ENCODE assay signal across 16 cellular contexts in the genomic region with DNA sequence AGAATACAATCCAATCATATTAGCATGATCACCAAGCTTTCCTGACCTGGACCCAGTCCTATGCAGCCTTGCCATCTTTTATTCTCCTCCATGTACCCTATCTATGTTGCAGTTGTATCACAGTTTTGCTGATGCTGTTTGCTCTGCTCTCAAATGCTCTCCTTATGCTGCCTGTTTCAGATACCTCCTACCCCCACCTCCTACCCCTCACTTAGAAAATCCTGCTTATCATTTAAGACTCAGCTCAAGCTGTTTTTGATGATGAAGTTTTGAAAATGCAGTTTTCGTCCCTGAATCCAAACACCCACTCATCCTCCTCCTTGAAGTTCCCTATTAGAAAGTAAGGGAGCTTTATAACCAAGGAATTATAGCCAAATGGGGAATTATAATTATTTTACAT.
DNase-seq lines count a peak whose midpoint lies in the region; ATAC-seq and TF ChIP-seq lines count a peak whose summit lies in the region.
"Had no signal": no experiment of that assay in that cellular context is flagged by ENCODE, and none has a peak within 500 bp of the region (broad histone marks: within the 10 kb centered on the region; RNA-seq: fewer than 3 reads in every experiment).

No MANE protein-coding gene starts in this region.

- peak overlapping the region; percentile 11 for H2AFZ ChIP-seq in neural cell (ENCODE audit: low read depth, low read length)
- H2AFZ ChIP-seq: GM23248 had no signal

- no peak for TF ChIP-seq EP300 in neural cell (conservative IDR thresholded peaks at IDR 0.05; ENCODE audit: poor library complexity, severe bottlenecking)

- no peaks in the 10 kb centered on the region for H4K20me1 ChIP-seq in neural cell (ENCODE audit: insufficient read depth)
- H4K20me1 ChIP-seq: BLaER1 had no signal

- H3K9ac ChIP-seq in neural cell (ENCODE audit: low read length) = no peak overlapping the region
- H3K9ac ChIP-seq: BLaER1, GM23248 had no signal

- TF ChIP-seq CTCF in neural cell (IDR thresholded peaks at IDR 0.05; ENCODE audit: poor library complexity, severe bottlenecking) = no peak

- no peak overlapping the region for H3K4me3 ChIP-seq in neural cell (ENCODE audit: low read length)
- H3K4me3 ChIP-seq: BLaER1, GM23248 had no signal

- ATAC-seq in HG03280 (IDR thresholded peaks at IDR 0.05; ENCODE audit: unreplicated experiment) (no peak), GM21576 (IDR thresholded peaks at IDR 0.05; ENCODE audit: unreplicated experiment) (no peak)
- ATAC-seq: CD8-positive, alpha-beta T cell had no signal

- no peaks in the 10 kb centered on the region for H3K36me3 ChIP-seq in neural cell (ENCODE audit: insufficient read depth, low read length)
- H3K36me3 ChIP-seq: BLaER1 had no signal

- H3K4me2 ChIP-seq in neural cell (ENCODE audit: low read length) = no peak overlapping the region
- H3K4me2 ChIP-seq: BLaER1 had no signal

- peak overlapping the region; percentile 42 for H3K27ac ChIP-seq in angular gyrus (ENCODE audit: low read depth, low read length)
- H3K27ac ChIP-seq in neural cell (ENCODE audit: low read length) = peak overlapping the region; percentile 10
- H3K27ac ChIP-seq: BLaER1, C4-2B, GM23248 had no signal

- H3K9me2 ChIP-seq in neural cell (ENCODE audit: insufficient read depth, low read length) = no peaks in the 10 kb centered on the region

- no peaks in the 10 kb centered on the region for H3K79me2 ChIP-seq in neural cell (replicated peaks; ENCODE audit: insufficient read depth, low read length)

- no peaks in the 10 kb centered on the region for H3K27me3 ChIP-seq in neural cell (ENCODE audit: insufficient read depth, low read depth, low read length)
- H3K27me3 ChIP-seq: BLaER1 had no signal

- no peaks in the 10 kb centered on the region for H3F3A ChIP-seq in neural cell (ENCODE audit: insufficient read depth, low read length, poor library complexity, severe bottlenecking)

- DNase-seq in superior temporal gyrus (ENCODE audit: extremely low spot score) (peak; percentile 21), MV-4-11 (lab: John Stamatoyannopoulos, UW) (no peak)
- DNase-seq: Caco-2; CD4-positive, CD25-positive, alpha-beta regulatory T cell; CD8-positive, alpha-beta T cell; DMS153; DND-41; GM23248; H7; HCEC 1CT had no signal

- H3K9me3 ChIP-seq in neural cell (ENCODE audit: low read length) = no peaks in the 10 kb centered on the region
- H3K9me3 ChIP-seq: BLaER1, Caco-2 had no signal

- no peak for TF ChIP-seq RAD21 in neural cell (conservative IDR thresholded peaks at IDR 0.05)

TF ChIP-seq in neural cell, 6 proteins besides CTCF, POLR2A, EP300 and RAD21:
- TF ChIP-seq MXI1 (conservative IDR thresholded peaks at IDR 0.05; ENCODE audit: poor library complexity, severe bottlenecking) = no peak
- no peak for TF ChIP-seq POLR2AphosphoS5 (IDR thresholded peaks at IDR 0.05)
- no peak for TF ChIP-seq SMC3 (conservative IDR thresholded peaks at IDR 0.05; ENCODE audit: poor library complexity)
- TF ChIP-seq TAF1 (IDR thresholded peaks at IDR 0.05; ENCODE audit: low read depth) = no peak
- no peak for TF ChIP-seq EZH2 (IDR thresholded peaks at IDR 0.05; ENCODE audit: borderline replicate concordance, insufficient read depth, low read length, poor library complexity, severe bottlenecking)
- TF ChIP-seq, protein P1, sequence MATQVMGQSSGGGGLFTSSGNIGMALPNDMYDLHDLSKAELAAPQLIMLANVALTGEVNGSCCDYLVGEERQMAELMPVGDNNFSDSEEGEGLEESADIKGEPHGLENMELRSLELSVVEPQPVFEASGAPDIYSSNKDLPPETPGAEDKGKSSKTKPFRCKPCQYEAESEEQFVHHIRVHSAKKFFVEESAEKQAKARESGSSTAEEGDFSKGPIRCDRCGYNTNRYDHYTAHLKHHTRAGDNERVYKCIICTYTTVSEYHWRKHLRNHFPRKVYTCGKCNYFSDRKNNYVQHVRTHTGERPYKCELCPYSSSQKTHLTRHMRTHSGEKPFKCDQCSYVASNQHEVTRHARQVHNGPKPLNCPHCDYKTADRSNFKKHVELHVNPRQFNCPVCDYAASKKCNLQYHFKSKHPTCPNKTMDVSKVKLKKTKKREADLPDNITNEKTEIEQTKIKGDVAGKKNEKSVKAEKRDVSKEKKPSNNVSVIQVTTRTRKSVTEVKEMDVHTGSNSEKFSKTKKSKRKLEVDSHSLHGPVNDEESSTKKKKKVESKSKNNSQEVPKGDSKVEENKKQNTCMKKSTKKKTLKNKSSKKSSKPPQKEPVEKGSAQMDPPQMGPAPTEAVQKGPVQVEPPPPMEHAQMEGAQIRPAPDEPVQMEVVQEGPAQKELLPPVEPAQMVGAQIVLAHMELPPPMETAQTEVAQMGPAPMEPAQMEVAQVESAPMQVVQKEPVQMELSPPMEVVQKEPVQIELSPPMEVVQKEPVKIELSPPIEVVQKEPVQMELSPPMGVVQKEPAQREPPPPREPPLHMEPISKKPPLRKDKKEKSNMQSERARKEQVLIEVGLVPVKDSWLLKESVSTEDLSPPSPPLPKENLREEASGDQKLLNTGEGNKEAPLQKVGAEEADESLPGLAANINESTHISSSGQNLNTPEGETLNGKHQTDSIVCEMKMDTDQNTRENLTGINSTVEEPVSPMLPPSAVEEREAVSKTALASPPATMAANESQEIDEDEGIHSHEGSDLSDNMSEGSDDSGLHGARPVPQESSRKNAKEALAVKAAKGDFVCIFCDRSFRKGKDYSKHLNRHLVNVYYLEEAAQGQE (IDR thresholded peaks at IDR 0.05; ENCODE audit: borderline replicate concordance) = no peak
TF ChIP-seq in neural cell: peak in this region for 0.
